38 cellular contexts compared by ENCODE assay signal in genomic region chr20:12987261-12987660, GRCh38. TPM values are rescaled to one million over a fixed set of nuclear protein-coding genes. Genes with fewer than 3 reads are reported as not detected.
"Had no signal": no experiment of that assay in that cellular context is flagged by ENCODE, and none has a peak within 500 bp of the region (broad histone marks: within the 10 kb centered on the region; RNA-seq: fewer than 3 reads in every experiment).

No MANE protein-coding gene starts in this region.

- H3K9me3 ChIP-seq: ascending aorta had no signal

- H3K36me3 ChIP-seq: ascending aorta, cardiac muscle cell had no signal

- FAIRE-seq: bronchial epithelial cell, TTC549 had no signal

- H3K27me3 ChIP-seq: ascending aorta, cardiac muscle cell had no signal

- H3K36me3 Mint-ChIP-seq: activated CD4-positive, alpha-beta memory T cell treated with anti-CD3 and anti-CD28 coated beads for 36 hours; activated naive CD4-positive, alpha-beta T cell treated with anti-CD3 and anti-CD28 coated beads, Interleukin-2, amount 10 ng/mL, durations not matched to agents 7 days and 5 days; activated naive CD4-positive, alpha-beta T cell treated with anti-CD3 and anti-CD28 coated beads, Interleukin-2, amount 50 U/mL, for 24 hours; activated naive CD8-positive, alpha-beta T cell; activated naive CD8-positive, alpha-beta T cell treated with anti-CD3 and anti-CD28 coated beads, Interleukin-2, amount 10 ng/mL, durations not matched to agents 7 days and 5 days; brain had no signal

- H3K4me1 Mint-ChIP-seq: activated B cell treated with CpG ODN at 0.5 μM for 24 hours; activated CD4-positive, alpha-beta T cell treated with anti-CD3 and anti-CD28 coated beads, Interleukin-2, amount 10 ng/mL, durations not matched to agents 24 days and 14 days; activated naive CD4-positive, alpha-beta T cell treated with anti-CD3 and anti-CD28 coated beads, Interleukin-2, amount 10 ng/mL, durations not matched to agents 7 days and 5 days; activated naive CD4-positive, alpha-beta T cell treated with anti-CD3 and anti-CD28 coated beads, Interleukin-2, amount 50 U/mL, for 24 hours; activated naive CD8-positive, alpha-beta T cell treated with anti-CD3 and anti-CD28 coated beads, Interleukin-2, amount 10 ng/mL, durations not matched to agents 7 days and 5 days; activated naive CD8-positive, alpha-beta T cell treated with anti-CD3 and anti-CD28 coated beads, Interleukin-2, amount 50 U/mL, for 24 hours; activated T-helper 17 cell treated with anti-CD3 and anti-CD28 coated beads, Interleukin-2, amount 50 U/mL, for 72 hours; brain; central memory CD8-positive, alpha-beta T cell had no signal

- H3K4me3 Mint-ChIP-seq: activated B cell treated with CpG ODN at 0.5 μM for 24 hours; activated CD4-positive, alpha-beta memory T cell treated with anti-CD3 and anti-CD28 coated beads for 36 hours; activated CD4-positive, alpha-beta T cell treated with anti-CD3 and anti-CD28 coated beads, Interleukin-2, amount 10 ng/mL, durations not matched to agents 24 days and 14 days; activated CD8-positive, alpha-beta T cell treated with anti-CD3 and anti-CD28 coated beads for 36 hours; activated naive CD4-positive, alpha-beta T cell treated with anti-CD3 and anti-CD28 coated beads, Interleukin-2, amount 10 ng/mL, durations not matched to agents 7 days and 5 days; activated naive CD4-positive, alpha-beta T cell treated with anti-CD3 and anti-CD28 coated beads, Interleukin-2, amount 50 U/mL, for 24 hours; activated naive CD8-positive, alpha-beta T cell; activated naive CD8-positive, alpha-beta T cell treated with anti-CD3 and anti-CD28 coated beads, Interleukin-2, amount 10 ng/mL, durations not matched to agents 7 days and 5 days; activated naive CD8-positive, alpha-beta T cell treated with anti-CD3 and anti-CD28 coated beads, Interleukin-2, amount 50 U/mL, for 24 hours; activated T-cell treated with anti-CD3 and anti-CD28 coated beads, Interleukin-2, amount 50 U/mL, for 4 hours; activated T-cell treated with anti-CD3 and anti-CD28 coated beads, Interleukin-2, amount 50 U/mL, for 72 hours; activated T-helper 1 cell treated with anti-CD3 and anti-CD28 coated beads, Interleukin-12 subunit alpha, Interleukin-12 subunit beta, Interleukin-2, Interleukin-4 antibody, amounts not matched to agents 30 ng/mL and 10 ng/mL and 1 ng/mL, durations not matched to agents 14 hours and 24 hours and 36 hours; activated T-helper 17 cell treated with anti-CD3 and anti-CD28 coated beads, Interleukin-2, amount 50 U/mL, for 72 hours; brain; central memory CD8-positive, alpha-beta T cell; T-helper 1 cell treated with Interleukin-12 subunit alpha and Interleukin-12 subunit beta and Interleukin-4 antibody, amounts not matched to agents 30 μg/mL and 1 μg/mL, for 36 hours; T-helper 2 cell treated with Interferon-gamma antibody and Interleukin-4, amounts not matched to agents 5 μg/mL and 100 μg/mL, for 36 hours had no signal

- H3K27ac Mint-ChIP-seq: activated B cell treated with CpG ODN at 0.5 μM for 24 hours; activated CD4-positive, alpha-beta memory T cell treated with anti-CD3 and anti-CD28 coated beads for 36 hours; activated CD4-positive, alpha-beta T cell treated with anti-CD3 and anti-CD28 coated beads, Interleukin-2, amount 10 ng/mL, durations not matched to agents 24 days and 14 days; activated CD8-positive, alpha-beta T cell treated with anti-CD3 and anti-CD28 coated beads for 36 hours; activated naive CD4-positive, alpha-beta T cell treated with anti-CD3 and anti-CD28 coated beads, Interleukin-2, amount 10 ng/mL, durations not matched to agents 7 days and 5 days; activated naive CD4-positive, alpha-beta T cell treated with anti-CD3 and anti-CD28 coated beads, Interleukin-2, amount 50 U/mL, for 24 hours; activated naive CD8-positive, alpha-beta T cell; activated naive CD8-positive, alpha-beta T cell treated with anti-CD3 and anti-CD28 coated beads, Interleukin-2, amount 10 ng/mL, durations not matched to agents 7 days and 5 days; activated naive CD8-positive, alpha-beta T cell treated with anti-CD3 and anti-CD28 coated beads, Interleukin-2, amount 50 U/mL, for 24 hours; activated T-cell treated with anti-CD3 and anti-CD28 coated beads, Interleukin-2, amount 50 U/mL, for 72 hours; activated T-helper 1 cell treated with anti-CD3 and anti-CD28 coated beads, Interleukin-12 subunit alpha, Interleukin-12 subunit beta, Interleukin-2, Interleukin-4 antibody, amounts not matched to agents 30 ng/mL and 10 ng/mL and 1 ng/mL, durations not matched to agents 14 hours and 24 hours and 36 hours; activated T-helper 17 cell treated with anti-CD3 and anti-CD28 coated beads, Interleukin-2, amount 50 U/mL, for 72 hours; brain; T-helper 1 cell treated with Interleukin-12 subunit alpha and Interleukin-12 subunit beta and Interleukin-4 antibody, amounts not matched to agents 30 μg/mL and 1 μg/mL, for 36 hours; T-helper 2 cell treated with Interferon-gamma antibody and Interleukin-4, amounts not matched to agents 5 μg/mL and 100 μg/mL, for 36 hours had no signal

- H3K4me1 ChIP-seq: ascending aorta had no signal

- H3K9me3 Mint-ChIP-seq: activated B cell treated with CpG ODN at 0.5 μM for 24 hours; activated CD4-positive, alpha-beta memory T cell treated with anti-CD3 and anti-CD28 coated beads for 36 hours; activated CD4-positive, alpha-beta T cell treated with anti-CD3 and anti-CD28 coated beads, Interleukin-2, amount 10 ng/mL, durations not matched to agents 24 days and 14 days; activated CD8-positive, alpha-beta T cell treated with anti-CD3 and anti-CD28 coated beads for 36 hours; activated naive CD4-positive, alpha-beta T cell treated with anti-CD3 and anti-CD28 coated beads, Interleukin-2, amount 10 ng/mL, durations not matched to agents 7 days and 5 days; activated naive CD4-positive, alpha-beta T cell treated with anti-CD3 and anti-CD28 coated beads, Interleukin-2, amount 50 U/mL, for 24 hours; activated naive CD8-positive, alpha-beta T cell treated with anti-CD3 and anti-CD28 coated beads, Interleukin-2, amount 10 ng/mL, durations not matched to agents 7 days and 5 days; activated naive CD8-positive, alpha-beta T cell treated with anti-CD3 and anti-CD28 coated beads, Interleukin-2, amount 50 U/mL, for 24 hours; activated T-cell treated with anti-CD3 and anti-CD28 coated beads, Interleukin-2, amount 50 U/mL, for 4 hours; activated T-cell treated with anti-CD3 and anti-CD28 coated beads, Interleukin-2, amount 50 U/mL, for 72 hours; activated T-helper 1 cell treated with anti-CD3 and anti-CD28 coated beads, Interleukin-12 subunit alpha, Interleukin-12 subunit beta, Interleukin-2, Interleukin-4 antibody, amounts not matched to agents 30 ng/mL and 10 ng/mL and 1 ng/mL, durations not matched to agents 14 hours and 24 hours and 36 hours; activated T-helper 17 cell treated with anti-CD3 and anti-CD28 coated beads, Interleukin-2, amount 50 U/mL, for 72 hours; central memory CD8-positive, alpha-beta T cell; T-helper 1 cell treated with Interleukin-12 subunit alpha and Interleukin-12 subunit beta and Interleukin-4 antibody, amounts not matched to agents 30 μg/mL and 1 μg/mL, for 36 hours; T-helper 2 cell treated with Interferon-gamma antibody and Interleukin-4, amounts not matched to agents 5 μg/mL and 100 μg/mL, for 36 hours had no signal

- ATAC-seq: activated CD8-positive, alpha-beta T cell treated with anti-CD3 and anti-CD28 coated beads for 36 hours; activated naive CD8-positive, alpha-beta T cell treated with anti-CD3 and anti-CD28 coated beads, Interleukin-2, amount 50 U/mL, for 24 hours; activated T-cell treated with anti-CD3 and anti-CD28 coated beads, Interleukin-2, amount 50 U/mL, for 4 hours; activated T-cell treated with anti-CD3 and anti-CD28 coated beads, Interleukin-2, amount 50 U/mL, for 72 hours; activated T-helper 17 cell treated with anti-CD3 and anti-CD28 coated beads, Interleukin-2, amount 50 U/mL, for 72 hours had no signal

- H3K27ac ChIP-seq: ascending aorta, cardiac muscle cell, VCaP had no signal

- H3K27me3 Mint-ChIP-seq: activated naive CD4-positive, alpha-beta T cell treated with anti-CD3 and anti-CD28 coated beads, Interleukin-2, amount 10 ng/mL, durations not matched to agents 7 days and 5 days; brain; central memory CD8-positive, alpha-beta T cell had no signal

- H3K4me3 ChIP-seq: ascending aorta, cardiac muscle cell had no signal

- DNase-seq: activated B cell treated with CpG ODN at 0.5 μM for 24 hours; activated CD4-positive, alpha-beta memory T cell treated with anti-CD3 and anti-CD28 coated beads for 36 hours; activated CD4-positive, alpha-beta T cell treated with anti-CD3 and anti-CD28 coated beads for 4 hours; activated CD4-positive, alpha-beta T cell treated with anti-CD3 and anti-CD28 coated beads, Interleukin-2, amount 10 ng/mL, durations not matched to agents 24 days and 14 days; activated CD4-positive, alpha-beta T cell treated with anti-CD3 and anti-CD28 coated beads, Interleukin-2, amount 50 U/mL, for 1 hour; activated CD4-positive, alpha-beta T cell treated with anti-CD3 and anti-CD28 coated beads, Interleukin-2, amount 50 U/mL, for 4 hours; activated CD4-positive, CD25-positive, alpha-beta regulatory T cell treated with anti-CD3 and anti-CD28 coated beads, Interleukin-2, amount 50 U/mL, for 72 hours; activated CD8-positive, alpha-beta memory T cell treated with anti-CD3 and anti-CD28 coated beads, Interleukin-2, amount 50 U/mL, for 4 hours; activated CD8-positive, alpha-beta T cell treated with anti-CD3 and anti-CD28 coated beads for 36 hours; activated effector memory CD4-positive, alpha-beta T cell treated with anti-CD3 and anti-CD28 coated beads, Interleukin-2, amount 50 U/mL, for 16 hours; activated naive CD4-positive, alpha-beta T cell treated with anti-CD3 and anti-CD28 coated beads, Interleukin-2, amount 10 ng/mL, durations not matched to agents 7 days and 5 days; activated naive CD4-positive, alpha-beta T cell treated with Interleukin-2 at 50 U/mL for 16 hours; activated naive CD8-positive, alpha-beta T cell treated with anti-CD3 and anti-CD28 coated beads, Interleukin-2, amount 10 ng/mL, durations not matched to agents 7 days and 5 days; activated naive CD8-positive, alpha-beta T cell treated with anti-CD3 and anti-CD28 coated beads, Interleukin-2, amount 50 U/mL, for 24 hours; activated T-cell treated with anti-CD3 and anti-CD28 coated beads for 4 hours; activated T-cell treated with anti-CD3 and anti-CD28 coated beads, Interleukin-2, amount 50 U/mL, for 1 hour; activated T-cell treated with anti-CD3 and anti-CD28 coated beads, Interleukin-2, amount 50 U/mL, for 4 hours; activated T-cell treated with anti-CD3 and anti-CD28 coated beads, Interleukin-2, amount 50 U/mL, for 72 hours; amygdala; anterior cingulate cortex; caudate nucleus; cerebellar nuclear complex; T-helper 1 cell; T-helper 2 cell; T-helper 9 cell had no signal

RNA-seq across cellular contexts. Expression of gene SPTLC3, which starts 21.5 kb away (rescaled TPM):
- total RNA-seq: activated B cell treated with CpG ODN at 0.5 μM for 24 hours; activated T-helper 17 cell treated with anti-CD3 and anti-CD28 coated beads, Interleukin-2, amount 50 U/mL, for 72 hours had no signal
